In the genomic region with DNA sequence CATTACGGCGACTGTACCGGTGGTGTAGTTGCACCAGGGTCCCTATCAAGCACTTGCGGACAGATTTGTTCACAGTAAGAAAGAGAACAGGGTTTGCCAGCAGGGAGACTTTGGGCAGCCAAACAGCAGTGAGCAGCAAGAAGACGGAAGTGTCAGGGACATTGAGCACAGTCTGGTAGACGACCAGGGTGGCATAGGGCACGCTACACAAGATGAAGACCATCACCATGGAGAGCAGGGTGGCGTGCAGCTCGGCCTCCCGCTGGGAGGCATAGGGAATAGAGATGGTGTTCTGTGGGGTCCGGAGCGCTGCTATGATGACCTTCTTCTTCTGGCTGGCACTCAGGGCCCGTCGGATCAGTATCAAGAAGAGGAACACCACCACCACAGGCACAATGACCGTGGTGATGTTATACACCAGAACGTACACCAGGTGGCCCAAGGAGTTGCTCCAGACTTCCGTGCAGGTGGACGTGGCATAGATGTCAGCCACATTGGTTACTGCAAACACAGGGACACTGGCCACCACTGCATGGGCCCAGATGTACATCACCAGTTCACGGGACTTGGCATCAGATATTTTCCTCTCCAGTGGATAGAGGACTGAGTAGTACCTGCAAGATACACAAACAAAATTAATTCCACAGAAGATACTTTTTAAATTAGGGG, we compare ENCODE assay signal across 8 cellular contexts. TPM values are rescaled to one million over a fixed set of nuclear protein-coding genes. Genes with fewer than 3 reads are reported as not detected.
DNase-seq lines count a peak whose midpoint lies in the region; ATAC-seq and TF ChIP-seq lines count a peak whose summit lies in the region.

No MANE protein-coding gene starts in this region.

- H3K4me3 Mint-ChIP-seq in activated T-helper 17 cell treated with anti-CD3 and anti-CD28 coated beads, Interleukin-2, amount 50 U/mL, for 72 hours: no peak overlapping the region
- H3K4me3 Mint-ChIP-seq in mesothelial cell of epicardium: no peak overlapping the region

- no peak overlapping the region for H3K4me3 ChIP-seq in gastrocnemius medialis

- H3K9me3 Mint-ChIP-seq in activated T-helper 17 cell treated with anti-CD3 and anti-CD28 coated beads, Interleukin-2, amount 50 U/mL, for 72 hours: no peaks in the 10 kb centered on the region
- H3K9me3 Mint-ChIP-seq in mesothelial cell of epicardium: no peaks in the 10 kb centered on the region

- no peaks in the 10 kb centered on the region for H3K36me3 Mint-ChIP-seq in activated T-helper 17 cell treated with anti-CD3 and anti-CD28 coated beads, Interleukin-2, amount 50 U/mL, for 72 hours (ENCODE audit: low read depth)
- no peaks in the 10 kb centered on the region for H3K36me3 Mint-ChIP-seq in mesothelial cell of epicardium

- intact Hi-C loops in gastrocnemius medialis (cut with DNase I; ENCODE audit: low total_unique reads): loop anchor here (5.0 kb wide), 1 partner anchor 131 kb away; a partner anchor contains a TSS

- no peaks in the 10 kb centered on the region for H3K27me3 ChIP-seq in gastrocnemius medialis

- ATAC-seq in HG03469 (IDR thresholded peaks at IDR 0.05; ENCODE audit: unreplicated experiment) (peak; percentile 61), gastrocnemius medialis (no peak)
- peak; percentile 39 for ATAC-seq in activated T-helper 17 cell treated with anti-CD3 and anti-CD28 coated beads, Interleukin-2, amount 50 U/mL, for 72 hours (replicated peaks)

- H3K27ac ChIP-seq in gastrocnemius medialis: no peak overlapping the region

- TF ChIP-seq CTCF in AG09319 (IDR thresholded peaks at IDR 0.05; ENCODE audit: low read depth, low read length): peak; percentile 21
- peak; percentile 59 for TF ChIP-seq CTCF in GM12874 (IDR thresholded peaks at IDR 0.05; ENCODE audit: insufficient read depth, low read depth, low read length)
- TF ChIP-seq CTCF in mesothelial cell of epicardium (IDR thresholded peaks at IDR 0.05; ENCODE audit: unreplicated experiment): peak; percentile 54
- no peak for TF ChIP-seq CTCF in gastrocnemius medialis (IDR thresholded peaks at IDR 0.05 in 4 of 5, conservative IDR thresholded peaks at IDR 0.05 in 1 of 5)

- peaks cover 31% of the 10 kb centered on the region for H3K27me3 Mint-ChIP-seq in activated T-helper 17 cell treated with anti-CD3 and anti-CD28 coated beads, Interleukin-2, amount 50 U/mL, for 72 hours
- no peaks in the 10 kb centered on the region for H3K27me3 Mint-ChIP-seq in mesothelial cell of epicardium (ENCODE audit: low read depth)

- DNase-seq in AG09319 (ENCODE audit: extremely low read depth, low read depth) (no peak), mesothelial cell of epicardium (ENCODE audit: low spot score in 2 of 2, unreplicated experiment in 2 of 2) (no peak), gastrocnemius medialis (no peak), AG08396 (ENCODE audit: low spot score) (no peak)
- DNase-seq in stimulated activated naive CD4-positive, alpha-beta T cell treated with Interleukin-2 at 50 U/mL for 16 hours (lab: John Stamatoyannopoulos, UW): no peak

- H3K4me1 ChIP-seq in gastrocnemius medialis: no peaks in the 10 kb centered on the region

- TF ChIP-seq POLR2A in gastrocnemius medialis (IDR thresholded peaks at IDR 0.05): no peak

- no peak overlapping the region for H3K27ac Mint-ChIP-seq in activated T-helper 17 cell treated with anti-CD3 and anti-CD28 coated beads, Interleukin-2, amount 50 U/mL, for 72 hours
- H3K27ac Mint-ChIP-seq in mesothelial cell of epicardium: no peak overlapping the region

- no peaks in the 10 kb centered on the region for H3K9me3 ChIP-seq in gastrocnemius medialis

- H3K36me3 ChIP-seq in gastrocnemius medialis: no peaks in the 10 kb centered on the region

- in situ Hi-C loops in gastrocnemius medialis (cut with MboI; ENCODE audit: low sequenced_read_pairs in 4 of 4): no loop called here

- no peaks in the 10 kb centered on the region for H3K4me1 Mint-ChIP-seq in activated T-helper 17 cell treated with anti-CD3 and anti-CD28 coated beads, Interleukin-2, amount 50 U/mL, for 72 hours
- peaks cover 15% of the 10 kb centered on the region for H3K4me1 Mint-ChIP-seq in mesothelial cell of epicardium

RNA-seq across cellular contexts. Expression of a gene that starts 19.1 kb away (rescaled TPM):
- total RNA-seq in activated T-helper 17 cell treated with anti-CD3 and anti-CD28 coated beads, Interleukin-2, amount 50 U/mL, for 72 hours: under 1 TPM; 0.32 to 0.34 TPM
- total RNA-seq in mesothelial cell of epicardium (0.50 to 0.89 TPM (median 0.74 TPM) in 3 replicates), gastrocnemius medialis (10 to 100 TPM in 1 of 4 donors, 1 to 10 TPM in 1, under 1 TPM in 1, not detected in 1; 0.11 to 23.9 (median 1.0) TPM)

Comparison
In these comparisons a context has a peak if more than half of its experiments do, and no peak if none do; other contexts are left out.
1. CTCF ChIP-seq: peak in AG09319 (single experiment), GM12874 (single experiment) and mesothelial cell of epicardium (single experiment); none in gastrocnemius medialis (0 of 5).
2. ATAC-seq: peak in HG03469 (single experiment) and activated T-helper 17 cell treated with anti-CD3 and anti-CD28 coated beads, Interleukin-2, amount 50 U/mL, for 72 hours (single experiment); none in gastrocnemius medialis (0 of 2).